28 cellular contexts compared by ENCODE assay signal in genomic region chr7:150398965-150399320, GRCh38. TPM values are rescaled to one million over a fixed set of nuclear protein-coding genes. Genes with fewer than 3 reads are reported as not detected.
DNase-seq lines count a peak whose midpoint lies in the region; ATAC-seq, FAIRE-seq and TF ChIP-seq lines count a peak whose summit lies in the region.
"Had no signal": no experiment of that assay in that cellular context is flagged by ENCODE, and none has a peak within 500 bp of the region (broad histone marks: within the 10 kb centered on the region; RNA-seq: fewer than 3 reads in every experiment).

No MANE protein-coding gene starts in this region.

- H3K36me3 Mint-ChIP-seq in HFFc6 (ENCODE audit: low read depth), result no peaks in the 10 kb centered on the region
- no peaks in the 10 kb centered on the region for H3K36me3 Mint-ChIP-seq in glutamatergic neuron (ENCODE audit: unreplicated experiment)
- H3K36me3 Mint-ChIP-seq: activated naive CD8-positive, alpha-beta T cell treated with anti-CD3 and anti-CD28 coated beads, Interleukin-2, amount 10 ng/mL, durations not matched to agents 7 days and 5 days had no signal

- no CpG with 5 or more reads among the region's 2 CpGs for WGBS in trophoblast cell (ENCODE audit: extremely low coverage, insufficient coverage, insufficient read length)

- H3K27ac ChIP-seq in Panc1 (ENCODE audit: low read length), result peak overlapping the region; percentile 19; the same call in 1 of the 2 replicates
- H3K27ac ChIP-seq in trophoblast cell (ENCODE audit: low read depth, low read length), result peak overlapping the region; percentile 99
- H3K27ac ChIP-seq: upper lobe of left lung had no signal

- peak overlapping the region; percentile 96 for H4K91ac ChIP-seq in trophoblast cell (ENCODE audit: low read depth, low read length)

- no TSS peak for BruUV-seq in Panc1 (replicated peaks; lab: Mats Ljungman, UMichigan)

- peak overlapping the region; percentile 28 for H2AFZ ChIP-seq in trophoblast cell (ENCODE audit: insufficient read depth, low read length, poor library complexity)

- H3K9me3 Mint-ChIP-seq in HFFc6, result no peaks in the 10 kb centered on the region
- peaks cover 9% of the 10 kb centered on the region for H3K9me3 Mint-ChIP-seq in glutamatergic neuron (ENCODE audit: unreplicated experiment)
- H3K9me3 Mint-ChIP-seq: activated CD4-positive, alpha-beta memory T cell treated with anti-CD3 and anti-CD28 coated beads, Interleukin-2, amount 10 ng/mL, durations not matched to agents 7 days and 5 days; activated naive CD8-positive, alpha-beta T cell treated with anti-CD3 and anti-CD28 coated beads, Interleukin-2, amount 10 ng/mL, durations not matched to agents 7 days and 5 days; T-cell had no signal

- H2BK12ac ChIP-seq in trophoblast cell (ENCODE audit: low read length), result peak overlapping the region; percentile 87

- DNase-seq in HFFc6, result no peak
- DNase-seq in Panc1 (ENCODE audit: low read depth, low spot score), result no peak
- no peak for DNase-seq in glutamatergic neuron
- no peak for DNase-seq in trophoblast cell
- DNase-seq in GM12892 (ENCODE audit: insufficient read length), result no peak
- DNase-seq: activated CD4-positive, alpha-beta memory T cell treated with anti-CD3 and anti-CD28 coated beads, Interleukin-2, amount 10 ng/mL, durations not matched to agents 7 days and 5 days; activated CD4-positive, CD25-positive, alpha-beta regulatory T cell treated with anti-CD3 and anti-CD28 coated beads, Interleukin-2, amount 50 U/mL, for 72 hours; activated naive CD8-positive, alpha-beta T cell treated with anti-CD3 and anti-CD28 coated beads, Interleukin-2, amount 10 ng/mL, durations not matched to agents 7 days and 5 days; C1 segment of cervical spinal cord; kidney glomerular epithelial cell; mammary epithelial cell; NCI-H1417; NCI-H2029 treated with DMSO at 0.1 percent for 48 hours; NCI-H526 treated with DMSO at 0.1 percent for 48 hours; stimulated activated CD4-positive, alpha-beta T cell treated with anti-CD3 and anti-CD28 coated beads, Interleukin-2, amount 100 ng/mL, for 48 hours; substantia nigra; T-cell had no signal

- H3K4me1 ChIP-seq in Panc1 (ENCODE audit: control insufficient read depth, insufficient read depth, low read length) (peaks cover 43% of the 10 kb centered on the region), trophoblast cell (ENCODE audit: control insufficient read depth in 1 of 2, insufficient read depth in 2 of 2, low read length in 2 of 2) (peaks cover 48 to 66% of the 10 kb centered on the region in 2 experiments)

- in situ Hi-C loops in Panc1 (cut with HindIII; ENCODE audit: low pct_unique_long_range_greater_than_20kb, low sequenced_read_pairs), result no loop called here

- H3K27me3 Mint-ChIP-seq in HFFc6 (ENCODE audit: insufficient read depth), result peaks cover 2% of the 10 kb centered on the region; the same call in 1 of the 2 replicates
- H3K27me3 Mint-ChIP-seq in glutamatergic neuron (ENCODE audit: unreplicated experiment), result peaks cover 8% of the 10 kb centered on the region
- H3K27me3 Mint-ChIP-seq: activated CD4-positive, alpha-beta memory T cell treated with anti-CD3 and anti-CD28 coated beads, Interleukin-2, amount 10 ng/mL, durations not matched to agents 7 days and 5 days; activated naive CD8-positive, alpha-beta T cell treated with anti-CD3 and anti-CD28 coated beads, Interleukin-2, amount 10 ng/mL, durations not matched to agents 7 days and 5 days; T-cell had no signal

- H4K12ac ChIP-seq in trophoblast cell (ENCODE audit: low read depth, low read length), result no peak overlapping the region

- no peak overlapping the region for H3K4me3 ChIP-seq in Panc1 (ENCODE audit: low read depth in 2 of 2, low read length in 2 of 2)
- H3K4me3 ChIP-seq in trophoblast cell (ENCODE audit: low read depth, low read length), result no peak overlapping the region
- H3K4me3 ChIP-seq: HAP-1, upper lobe of left lung had no signal

- peaks cover 40% of the 10 kb centered on the region for H3K4me1 Mint-ChIP-seq in HFFc6 (ENCODE audit: low read depth)
- H3K4me1 Mint-ChIP-seq in glutamatergic neuron (ENCODE audit: low read depth, unreplicated experiment), result peaks cover 49% of the 10 kb centered on the region

- no peak overlapping the region for H3K4me3 Mint-ChIP-seq in HFFc6
- peak overlapping the region; percentile 44 for H3K4me3 Mint-ChIP-seq in glutamatergic neuron (ENCODE audit: unreplicated experiment)
- H3K4me3 Mint-ChIP-seq: activated CD4-positive, alpha-beta memory T cell treated with anti-CD3 and anti-CD28 coated beads, Interleukin-2, amount 10 ng/mL, durations not matched to agents 7 days and 5 days; activated naive CD8-positive, alpha-beta T cell treated with anti-CD3 and anti-CD28 coated beads, Interleukin-2, amount 10 ng/mL, durations not matched to agents 7 days and 5 days; T-cell had no signal

- H3K18ac ChIP-seq in trophoblast cell (ENCODE audit: low read length), result peak overlapping the region; percentile 60

- H3K27me3 ChIP-seq in Panc1 (ENCODE audit: control insufficient read depth, insufficient read depth, low read length) (no peaks in the 10 kb centered on the region), trophoblast cell (ENCODE audit: insufficient read depth, low read length) (no peaks in the 10 kb centered on the region)
- H3K27me3 ChIP-seq: upper lobe of left lung had no signal

- H2BK120ac ChIP-seq in trophoblast cell (ENCODE audit: insufficient read depth, low read length, poor library complexity), result peak overlapping the region; percentile 90

- intact Hi-C loops in Panc1 (cut with micrococcal nuclease; ENCODE audit: unreplicated experiment), result no loop called here

- TF ChIP-seq CTCF in HFFc6 (IDR thresholded peaks at IDR 0.05) (no peak), Panc1 (IDR thresholded peaks at IDR 0.05) (no peak), glutamatergic neuron (IDR thresholded peaks at IDR 0.05; ENCODE audit: partially characterized antibody, unreplicated experiment) (no peak)

- POLR2A ChIA-PET in Panc1 (lab: Charles Lee), result no interaction called here

- FAIRE-seq in GM12892 (lab: Jason Lieb, UNC), result no peak
- FAIRE-seq: G401.6, TTC549 had no signal

- ATAC-seq in Panc1 (no peak), HG03025 (IDR thresholded peaks at IDR 0.05; ENCODE audit: low FRiP score, unreplicated experiment) (no peak), HG03432 (IDR thresholded peaks at IDR 0.05; ENCODE audit: unreplicated experiment) (no peak), GM18909 (IDR thresholded peaks at IDR 0.05; ENCODE audit: poor library complexity, unreplicated experiment) (no peak)
- ATAC-seq: T-cell had no signal

- CTCF ChIA-PET in Panc1 (lab: Charles Lee), result interaction anchor here (0.6 kb wide), 1 partner anchor 502 kb away, joined by 4 read pairs; no protein-coding TSS in a partner anchor

- peak overlapping the region; percentile 83 for H3K14ac ChIP-seq in trophoblast cell (ENCODE audit: low read length)

- peak overlapping the region; percentile 92 for H2AK5ac ChIP-seq in trophoblast cell (ENCODE audit: low read length)

- H3K4me2 ChIP-seq in trophoblast cell (ENCODE audit: low read length), result peak overlapping the region; percentile 18

- H3K79me1 ChIP-seq in trophoblast cell (ENCODE audit: low read length), result peaks cover 54% of the 10 kb centered on the region

- no peaks in the 10 kb centered on the region for H3K9me3 ChIP-seq in Panc1 (ENCODE audit: control insufficient read depth, insufficient read depth, low read depth, low read length)
- peaks cover 1% of the 10 kb centered on the region for H3K9me3 ChIP-seq in trophoblast cell (ENCODE audit: insufficient read depth, low read depth, low read length)
- H3K9me3 ChIP-seq: Caco-2, HAP-1, upper lobe of left lung had no signal

- no peak overlapping the region for H3K23ac ChIP-seq in trophoblast cell (ENCODE audit: low read length)

- H2BK5ac ChIP-seq in trophoblast cell (ENCODE audit: low read depth, low read length, poor library complexity), result peak overlapping the region; percentile 97

- H3K9ac ChIP-seq in trophoblast cell (ENCODE audit: low read length), result peak overlapping the region; percentile 6

- peak overlapping the region; percentile 81 for H4K8ac ChIP-seq in trophoblast cell (ENCODE audit: low read depth, low read length)

- no peak for TF ChIP-seq POLR2A in GM12892 (IDR thresholded peaks at IDR 0.05; ENCODE audit: low read depth, low read length)

- H3K27ac Mint-ChIP-seq in HFFc6, result peak overlapping the region; percentile 70; the same call in 1 of the 2 replicates
- H3K27ac Mint-ChIP-seq in glutamatergic neuron (ENCODE audit: unreplicated experiment), result peak overlapping the region; percentile 39
- H3K27ac Mint-ChIP-seq: activated CD4-positive, alpha-beta memory T cell treated with anti-CD3 and anti-CD28 coated beads, Interleukin-2, amount 10 ng/mL, durations not matched to agents 7 days and 5 days; activated naive CD8-positive, alpha-beta T cell treated with anti-CD3 and anti-CD28 coated beads, Interleukin-2, amount 10 ng/mL, durations not matched to agents 7 days and 5 days; T-cell had no signal

- H3K36me3 ChIP-seq in Panc1 (ENCODE audit: control insufficient read depth, insufficient read depth, low read length) (no peaks in the 10 kb centered on the region), trophoblast cell (ENCODE audit: control insufficient read depth in 1 of 2, insufficient read depth in 2 of 2, low read length in 2 of 2) (peaks cover 18 to 20% of the 10 kb centered on the region in 2 experiments)
- H3K36me3 ChIP-seq: HAP-1 had no signal

- peak overlapping the region; percentile 58 for H3K4ac ChIP-seq in trophoblast cell (ENCODE audit: low read depth, low read length)

- H3K79me2 ChIP-seq in trophoblast cell (ENCODE audit: control insufficient read depth, insufficient read depth, low read length, poor library complexity), result peaks cover 18% of the 10 kb centered on the region

RNA-seq across cellular contexts. Expression of gene ZNF775, which starts 19.8 kb away (rescaled TPM):
- 1 to 10 TPM; 2.7 to 3.8 (median 2.9) TPM for total RNA-seq in HFFc6 (2021; fragmentation: NEBNext Ultra II Directional; extraction: Animal tissue kit (Norgen Biotek cat#: 25700))
- total RNA-seq in Panc1 (2021; ENCODE audit: unreplicated experiment), result 14.7 TPM
- 14.8 TPM for polyA plus RNA-seq in Panc1 (2012; ENCODE audit: insufficient read length)
- total RNA-seq in glutamatergic neuron (ENCODE audit: unreplicated experiment), result 20.5 TPM
- 7.7 TPM in 2 replicates for polyA plus RNA-seq in trophoblast cell (2013)
- polyA plus RNA-seq in GM12892 (2012; ENCODE audit: missing spikeins), result 4.2 TPM

RNA-seq across cellular contexts. Expression of gene REPIN1, which starts 30.3 kb away (rescaled TPM):
- 10 to 100 TPM; 68.8 to 78.3 (median 75.5) TPM for total RNA-seq in HFFc6 (2021; fragmentation: NEBNext Ultra II Directional; extraction: Animal tissue kit (Norgen Biotek cat#: 25700))
- 209 TPM for total RNA-seq in Panc1 (2021; ENCODE audit: unreplicated experiment)
- 158 TPM for polyA plus RNA-seq in Panc1 (2012; ENCODE audit: insufficient read length)
- total RNA-seq in glutamatergic neuron (ENCODE audit: unreplicated experiment), result 146 TPM
- polyA plus RNA-seq in trophoblast cell (2013), result 165 and 168 TPM in 2 replicates
- 46.6 TPM for polyA plus RNA-seq in GM12892 (2012; ENCODE audit: missing spikeins)

RNA-seq across cellular contexts. Expression of gene GIMAP8, which starts 51.5 kb away (rescaled TPM):
- total RNA-seq in HFFc6 (2021; fragmentation: NEBNext Ultra II Directional; extraction: Animal tissue kit (Norgen Biotek cat#: 25700)), result not detected
- total RNA-seq in Panc1 (2021; ENCODE audit: unreplicated experiment) (0.10 TPM), glutamatergic neuron (ENCODE audit: unreplicated experiment) (not detected)
- polyA plus RNA-seq in Panc1 (2012; ENCODE audit: insufficient read length), result not detected
- 0.01 and 0.03 TPM in 2 replicates for polyA plus RNA-seq in trophoblast cell (2013)
- polyA plus RNA-seq in GM12892 (2012; ENCODE audit: missing spikeins), result 5.4 TPM
- total RNA-seq: SK-MEL-5 had no signal
- polyA plus RNA-seq: AG04450 had no signal

RNA-seq across cellular contexts. Expression of gene RARRES2, which starts 57.5 kb away (rescaled TPM):
- total RNA-seq in HFFc6 (2021; fragmentation: NEBNext Ultra II Directional; extraction: Animal tissue kit (Norgen Biotek cat#: 25700)), result under 1 TPM in 2 of 6 experiments, not detected in 4; 0.28 to 0.39 TPM
- total RNA-seq in Panc1 (2021; ENCODE audit: unreplicated experiment) (1.1 TPM), glutamatergic neuron (ENCODE audit: unreplicated experiment) (0.86 TPM)
- polyA plus RNA-seq in Panc1 (2012; ENCODE audit: insufficient read length), result not detected
- polyA plus RNA-seq in trophoblast cell (2013), result 149 and 152 TPM in 2 replicates
- 0.98 TPM for polyA plus RNA-seq in GM12892 (2012; ENCODE audit: missing spikeins)
- total RNA-seq: activated CD4-positive, alpha-beta memory T cell treated with anti-CD3 and anti-CD28 coated beads, Interleukin-2, amount 10 ng/mL, durations not matched to agents 7 days and 5 days; activated naive CD8-positive, alpha-beta T cell treated with anti-CD3 and anti-CD28 coated beads, Interleukin-2, amount 10 ng/mL, durations not matched to agents 7 days and 5 days; Caco-2; glomerular endothelial cell; SK-MEL-5 had no signal
